8 cellular contexts compared by ENCODE assay signal in the genomic region with DNA sequence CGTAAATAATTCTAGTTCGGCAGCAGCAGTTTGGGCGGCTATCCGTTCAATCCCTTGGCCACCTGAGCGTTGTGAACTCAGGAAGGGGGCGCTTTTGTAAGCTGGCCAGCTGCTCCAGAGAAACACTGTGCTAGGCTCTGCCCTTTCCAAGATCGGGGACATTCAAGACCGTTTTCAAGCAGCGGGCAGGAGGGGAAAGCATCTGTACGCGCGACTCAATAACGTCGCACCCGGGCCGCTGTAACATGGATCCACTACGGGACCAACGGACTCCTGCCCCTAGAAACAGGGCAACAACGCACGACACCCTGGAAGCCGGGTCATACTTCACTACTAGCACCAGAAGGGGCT. TPM values are rescaled to one million over a fixed set of nuclear protein-coding genes. Genes with fewer than 3 reads are reported as not detected.
DNase-seq lines count a peak whose midpoint lies in the region; ATAC-seq and TF ChIP-seq lines count a peak whose summit lies in the region.

No MANE protein-coding gene starts in this region.

- H4K20me1 ChIP-seq in DND-41 (ENCODE audit: insufficient read depth, low read length) = peaks cover 15% of the 10 kb centered on the region; the same call in 1 of the 2 replicates

- no peak for DNase-seq in DND-41
- DNase-seq in NCI-H1694 treated with DMSO at 0.1 percent for 48 hours (lab: John Stamatoyannopoulos, UW) = peak; percentile 20
- peak; percentile 22 for DNase-seq in brain microvascular endothelial cell
- DNase-seq in germinal center (ENCODE audit: low spot score) = no peak
- no peak for DNase-seq in stimulated activated CD4-positive, alpha-beta T cell treated with anti-CD3 and anti-CD28 coated beads, Interleukin-4, amount 100 ng/mL, for 24 hours
- no peak for DNase-seq in epidermal melanocyte (ENCODE audit: insufficient read length, low spot score)

- TF ChIP-seq CTCF in DND-41 (IDR thresholded peaks at IDR 0.05; ENCODE audit: borderline replicate concordance, extremely low read depth, low read length, poor library complexity, severe bottlenecking) (peak; percentile 38), brain microvascular endothelial cell (IDR thresholded peaks at IDR 0.05; ENCODE audit: low read depth, low read length, missing control alignments) (peak; percentile 27)

- peak overlapping the region; percentile 94 for H3K9ac ChIP-seq in DND-41 (ENCODE audit: low read depth, low read length)

- peak overlapping the region; percentile 70 for H2AFZ ChIP-seq in DND-41 (ENCODE audit: low read depth, low read length)

- peak overlapping the region; percentile 84 for H3K4me2 ChIP-seq in DND-41 (ENCODE audit: insufficient read depth, low read length)

- H3K79me2 ChIP-seq in DND-41 (ENCODE audit: insufficient read depth, low read length) = peaks cover 53% of the 10 kb centered on the region

- H3K36me3 ChIP-seq in DND-41 (ENCODE audit: insufficient read depth, low read length) = peaks cover 51% of the 10 kb centered on the region
- peaks cover 2% of the 10 kb centered on the region for H3K36me3 ChIP-seq in brain microvascular endothelial cell (replicated peaks)

- in situ Hi-C loops in brain microvascular endothelial cell (cut with HindIII; ENCODE audit: low pct_ligation_motif_present, low sequenced_read_pairs) = loop anchor here (25.0 kb wide), 1 partner anchor 120 kb away; no protein-coding TSS in a partner anchor

- H3K9me3 ChIP-seq in DND-41 (ENCODE audit: insufficient read depth, low read length, severe bottlenecking) (no peaks in the 10 kb centered on the region), mononuclear cell (ENCODE audit: low read depth, low read length) (no peaks in the 10 kb centered on the region)

- ATAC-seq in DND-41 (ENCODE audit: insufficient read depth, low read depth) (peak; percentile 13), GM21717 (IDR thresholded peaks at IDR 0.05; ENCODE audit: unreplicated experiment) (peak; percentile 26)

- no peaks in the 10 kb centered on the region for H3K27me3 ChIP-seq in DND-41 (ENCODE audit: insufficient read depth, low read length, poor library complexity)
- no peaks in the 10 kb centered on the region for H3K27me3 ChIP-seq in brain microvascular endothelial cell (replicated peaks)
- no peaks in the 10 kb centered on the region for H3K27me3 ChIP-seq in mononuclear cell (ENCODE audit: insufficient read depth, low read length)

- H3K27ac ChIP-seq in DND-41 (ENCODE audit: low read length) = peak overlapping the region; percentile 98
- peak overlapping the region; percentile 38 for H3K27ac ChIP-seq in brain microvascular endothelial cell

- H3K4me1 ChIP-seq in DND-41 (ENCODE audit: insufficient read depth, low read length) (peaks cover 55% of the 10 kb centered on the region), mononuclear cell (ENCODE audit: insufficient read depth, low read length) (peaks cover 44% of the 10 kb centered on the region)

- H3K4me3 ChIP-seq in DND-41 (ENCODE audit: low read depth in 1 of 2, low read length in 2 of 2) = peak overlapping the region; percentile 66 to 87
- H3K4me3 ChIP-seq in brain microvascular endothelial cell (ENCODE audit: low read depth, low read length) = peak overlapping the region; percentile 95
- peak overlapping the region; percentile 60 for H3K4me3 ChIP-seq in mononuclear cell (ENCODE audit: low read length)

RNA-seq across cellular contexts. Expression of gene TOP2A, which starts 0.5 kb away (rescaled TPM):
- 1.7 TPM for total RNA-seq in mononuclear cell

RNA-seq across cellular contexts. Expression of gene IGFBP4, which starts 26.0 kb away (rescaled TPM):
- total RNA-seq in mononuclear cell = 0.94 TPM

RNA-seq across cellular contexts. Expression of gene GJD3, which starts 52.7 kb away (rescaled TPM):
- 0.21 TPM for total RNA-seq in mononuclear cell

Comparison
In these comparisons a context has a peak if more than half of its experiments do, and no peak if none do; other contexts are left out.
1. DNase-seq: peak in NCI-H1694 treated with DMSO at 0.1 percent for 48 hours (single experiment) and brain microvascular endothelial cell (single experiment); none in DND-41 (single experiment), germinal center (single experiment), stimulated activated CD4-positive, alpha-beta T cell treated with anti-CD3 and anti-CD28 coated beads, Interleukin-4, amount 100 ng/mL, for 24 hours (single experiment) and epidermal melanocyte (single experiment).
2. Peak in every context shown above with its lines, with median percentiles within 50 percentile points of each other: H3K4me3 ChIP-seq.